ENCODE assay signal across 8 cellular contexts in genomic region chr11:2901854-2902783, GRCh38. TPM values are rescaled to one million over a fixed set of nuclear protein-coding genes. Genes with fewer than 3 reads are reported as not detected.
A peak's percentile ranks its signal among the peaks of the same experiment; 100 is the strongest.
DNase-seq lines count a peak whose midpoint lies in the region; ATAC-seq and TF ChIP-seq lines count a peak whose summit lies in the region.

No MANE protein-coding gene starts in this region.

- intact Hi-C loops in sigmoid colon (cut with DNase I): loop anchor here (10.0 kb wide), 1 partner anchor 263 kb away; the partner anchor contains the start of gene OSBPL5

- peaks cover 0 to 26% (median 16%) of the 10 kb centered on the region in 4 donors for H3K4me1 ChIP-seq in sigmoid colon

- TF ChIP-seq CTCF in GM13977 (IDR thresholded peaks at IDR 0.05; ENCODE audit: extremely low read depth, insufficient read depth, missing control alignments): no peak
- no peak for TF ChIP-seq CTCF in astrocyte of the cerebellum (IDR thresholded peaks at IDR 0.05; ENCODE audit: low read depth, low read length, missing control alignments)
- TF ChIP-seq CTCF in sigmoid colon (IDR thresholded peaks at IDR 0.05): no peak

- no peaks in the 10 kb centered on the region for H3K9me3 ChIP-seq in sigmoid colon

- H3K27me3 ChIP-seq in sigmoid colon: peaks cover 0 to 4% (median 0%) of the 10 kb centered on the region in 3 donors

- peaks cover 18% of the 10 kb centered on the region for H3K36me3 Mint-ChIP-seq in T-helper 2 cell treated with Interferon-gamma antibody and Interleukin-4, amounts not matched to agents 5 μg/mL and 100 μg/mL, for 36 hours (ENCODE audit: low read depth)

- H3K27me3 Mint-ChIP-seq in T-helper 2 cell treated with Interferon-gamma antibody and Interleukin-4, amounts not matched to agents 5 μg/mL and 100 μg/mL, for 36 hours (ENCODE audit: low read depth): no peaks in the 10 kb centered on the region

- peak in 1 of 4 donors; percentile 28 for TF ChIP-seq EP300 in sigmoid colon (IDR thresholded peaks at IDR 0.05)

- ATAC-seq in HG02798 (IDR thresholded peaks at IDR 0.05; ENCODE audit: poor library complexity, unreplicated experiment): peak; percentile 95

- WGBS in sigmoid colon, 2 donors: 2 to 4% methylated on average over 58 of the region's 58 CpGs

- peaks cover 34% of the 10 kb centered on the region for H3K4me1 Mint-ChIP-seq in T-helper 2 cell treated with Interferon-gamma antibody and Interleukin-4, amounts not matched to agents 5 μg/mL and 100 μg/mL, for 36 hours (ENCODE audit: low read depth)

- H3K4me3 ChIP-seq in astrocyte of the cerebellum (ENCODE audit: low read depth, low read length) (peak overlapping the region; percentile 56), sigmoid colon (peak overlapping the region; percentile 47 to 87 (median 67))

- no peaks in the 10 kb centered on the region for H3K36me3 ChIP-seq in sigmoid colon

- in situ Hi-C loops in GM13977 (cut with MboI; ENCODE audit: low pct_unique_long_range_greater_than_20kb, low sequenced_read_pairs, unreplicated experiment) (no loop called here), astrocyte of the cerebellum (cut with HindIII; ENCODE audit: low sequenced_read_pairs) (no loop called here)

- peak; percentile 32 to 69 for TF ChIP-seq POLR2A in sigmoid colon (IDR thresholded peaks at IDR 0.05)

- peaks cover 12% of the 10 kb centered on the region for H3K9me3 Mint-ChIP-seq in T-helper 2 cell treated with Interferon-gamma antibody and Interleukin-4, amounts not matched to agents 5 μg/mL and 100 μg/mL, for 36 hours

- peak overlapping the region; percentile 68 for H3K4me3 Mint-ChIP-seq in T-helper 2 cell treated with Interferon-gamma antibody and Interleukin-4, amounts not matched to agents 5 μg/mL and 100 μg/mL, for 36 hours

- peak overlapping the region; percentile 75 to 81 (median 78) for H3K27ac ChIP-seq in sigmoid colon

- H3K27ac Mint-ChIP-seq in T-helper 2 cell treated with Interferon-gamma antibody and Interleukin-4, amounts not matched to agents 5 μg/mL and 100 μg/mL, for 36 hours: peak overlapping the region; percentile 74

- DNase-seq in GM13977 (ENCODE audit: low spot score) (peak; percentile 99), NCI-H1417 treated with DMSO at 0.1 percent for 48 hours (lab: John Stamatoyannopoulos, UW) (peak; percentile 45), astrocyte of the cerebellum (ENCODE audit: low read depth) (peak; percentile 58), hypothalamus (lab: John Stamatoyannopoulos, UW) (peak in 43 of 51 donors; percentile 10 to 84 (median 65)), sigmoid colon (peak; percentile 99), NCI-H187 treated with DMSO at 0.1 percent for 48 hours (lab: John Stamatoyannopoulos, UW) (no peak)
- peak; percentile 96 for DNase-seq in T-helper 2 cell treated with Interferon-gamma antibody and Interleukin-4, amounts not matched to agents 5 μg/mL and 100 μg/mL, for 36 hours (ENCODE audit: low spot score)

RNA-seq across cellular contexts. Expression of gene CDKN1C, which starts 16.5 kb away (rescaled TPM):
- 10 to 100 TPM; 37.2 to 54.3 (median 47.4) TPM for total RNA-seq in sigmoid colon
- polyA plus RNA-seq in sigmoid colon: 10 to 100 TPM in 1 of 3 donors, 1 to 10 TPM in 2; 5.3 to 14.4 (median 7.9) TPM

RNA-seq across cellular contexts. Expression of gene PHLDA2, which starts 27.1 kb away (rescaled TPM):
- total RNA-seq in sigmoid colon: 1 to 10 TPM in 1 of 4 donors, not detected in 3; 1.7 TPM
- 10 to 100 TPM; 33.0 to 37.9 (median 37.8) TPM for polyA plus RNA-seq in sigmoid colon
